ENCODE assay signal across 10 cellular contexts in genomic region chr6:157954150-157955117, GRCh38. TPM values are rescaled to one million over a fixed set of nuclear protein-coding genes. Genes with fewer than 3 reads are reported as not detected.
A peak's percentile ranks its signal among the peaks of the same experiment; 100 is the strongest.
DNase-seq lines count a peak whose midpoint lies in the region; ATAC-seq and TF ChIP-seq lines count a peak whose summit lies in the region.
"Had no signal": no experiment of that assay in that cellular context is flagged by ENCODE, and none has a peak within 500 bp of the region (broad histone marks: within the 10 kb centered on the region; RNA-seq: fewer than 3 reads in every experiment).

No MANE protein-coding gene starts in this region.

- no peak overlapping the region for H3K4me3 Mint-ChIP-seq in immature natural killer cell
- H3K4me3 Mint-ChIP-seq: activated naive CD4-positive, alpha-beta T cell treated with anti-CD3 and anti-CD28 coated beads for 36 hours had no signal

- no peak overlapping the region for H3K27ac Mint-ChIP-seq in immature natural killer cell
- H3K27ac Mint-ChIP-seq: activated naive CD4-positive, alpha-beta T cell treated with anti-CD3 and anti-CD28 coated beads for 36 hours had no signal

- TF ChIP-seq CTCF in fibroblast of pulmonary artery (IDR thresholded peaks at IDR 0.05; ENCODE audit: low read length, missing control alignments): no peak

- H3K4me1 Mint-ChIP-seq in immature natural killer cell: no peaks in the 10 kb centered on the region

- peaks cover 0 to 8% (median 3%) of the 10 kb centered on the region in 3 donors for H3K36me3 Mint-ChIP-seq in immature natural killer cell

- ATAC-seq in GM18502 (IDR thresholded peaks at IDR 0.05; ENCODE audit: poor library complexity, unreplicated experiment) (no peak), GM19395 (IDR thresholded peaks at IDR 0.05; ENCODE audit: unreplicated experiment) (no peak)

- H3K4me3 ChIP-seq in fibroblast of pulmonary artery (replicated peaks; ENCODE audit: low read depth, low read length): peak overlapping the region; percentile 21
- H3K4me3 ChIP-seq: SJCRH30 had no signal

- H3K9me3 Mint-ChIP-seq in immature natural killer cell: peaks cover 4 to 15% (median 11%) of the 10 kb centered on the region in 6 donors

- DNase-seq in EH (ENCODE audit: low read depth) (peak; percentile 52), NCI-H774 (lab: John Stamatoyannopoulos, UW) (peak; percentile 37), fibroblast of pulmonary artery (ENCODE audit: low read depth) (peak; percentile 65), pons (ENCODE audit: low spot score) (peak; percentile 36), immature natural killer cell (no peak), activated gamma-delta T cell (lab: John Stamatoyannopoulos, UW) (no peak)
- DNase-seq: activated naive CD4-positive, alpha-beta T cell treated with anti-CD3 and anti-CD28 coated beads for 36 hours; SJCRH30 had no signal

- peaks cover 3 to 26% (median 3%) of the 10 kb centered on the region in 3 donors for H3K27me3 Mint-ChIP-seq in immature natural killer cell (ENCODE audit: low read depth in 3 of 3)

RNA-seq across cellular contexts. Expression of gene SYNJ2, which starts 27.2 kb away (rescaled TPM):
- 10 to 100 TPM in 2 of 3 donors, 1 to 10 TPM in 1; 8.7 to 22.0 (median 12.5) TPM for polyA plus RNA-seq in immature natural killer cell

Comparison
In these comparisons a context has a peak if more than half of its experiments do, and no peak if none do; other contexts are left out.
1. DNase-seq: peak in EH (single experiment), NCI-H774 (single experiment), fibroblast of pulmonary artery (single experiment) and pons (single experiment); none in immature natural killer cell (0 of 3) and activated gamma-delta T cell (single experiment).